Comparison of ENCODE assay signal across 25 cellular contexts in genomic region chr21:46114963-46115362, GRCh38. TPM values are rescaled to one million over a fixed set of nuclear protein-coding genes. Genes with fewer than 3 reads are reported as not detected.
DNase-seq lines count a peak whose midpoint lies in the region; ATAC-seq and TF ChIP-seq lines count a peak whose summit lies in the region.
"Had no signal": no experiment of that assay in that cellular context is flagged by ENCODE, and none has a peak within 500 bp of the region (broad histone marks: within the 10 kb centered on the region; RNA-seq: fewer than 3 reads in every experiment).

No MANE protein-coding gene starts in this region.

- H3K36me3 ChIP-seq in ascending aorta: peaks cover 83 to 87% of the 10 kb centered on the region in 2 donors
- H3K36me3 ChIP-seq in lower lobe of right lung: peaks cover 76% of the 10 kb centered on the region
- no peaks in the 10 kb centered on the region for H3K36me3 ChIP-seq in testis (ENCODE audit: low read depth, missing control alignments)

- POLR2A ChIA-PET in activated CD8-positive, alpha-beta T cell treated with anti-CD3 and anti-CD28 coated beads for 36 hours (lab: Charles Lee): no interaction called here

- H3K4me1 ChIP-seq in ascending aorta (peaks cover 3 to 9% of the 10 kb centered on the region in 2 donors), lower lobe of right lung (peaks cover 10% of the 10 kb centered on the region), testis (no peaks in the 10 kb centered on the region)
- H3K4me1 ChIP-seq: A549 had no signal

- ATAC-seq in activated T-cell treated with anti-CD3 and anti-CD28 coated beads, Interleukin-2, amount 50 U/mL, for 72 hours (replicated peaks in 1 of 2): no peak
- ATAC-seq in lower lobe of right lung: no peak
- ATAC-seq in GM19452 (IDR thresholded peaks at IDR 0.05; ENCODE audit: unreplicated experiment): no peak
- no peak for ATAC-seq in activated CD8-positive, alpha-beta T cell treated with anti-CD3 and anti-CD28 coated beads for 36 hours
- ATAC-seq: A549; activated T-helper 17 cell treated with anti-CD3 and anti-CD28 coated beads, Interleukin-2, amount 50 U/mL, for 72 hours had no signal

- 93 to 97% methylated on average over 4 of the region's 4 CpGs for WGBS in testis, 2 donors

- no peak for TF ChIP-seq POLR2A in testis (IDR thresholded peaks at IDR 0.05)

- CTCF ChIA-PET in activated CD8-positive, alpha-beta T cell treated with anti-CD3 and anti-CD28 coated beads for 36 hours (lab: Charles Lee): no interaction called here

- intact Hi-C loops in ascending aorta (cut with DNase I) (no loop called here), lower lobe of right lung (cut with DNase I) (no loop called here), testis (cut with DNase I; ENCODE audit: low total_unique reads) (no loop called here)
- intact Hi-C loops in activated CD8-positive, alpha-beta T cell treated with anti-CD3 and anti-CD28 coated beads for 36 hours (cut with micrococcal nuclease): no loop called here

- H3K9me3 ChIP-seq in ascending aorta: no peaks in the 10 kb centered on the region
- peaks cover 5% of the 10 kb centered on the region for H3K9me3 ChIP-seq in lower lobe of right lung
- H3K9me3 ChIP-seq in testis: no peaks in the 10 kb centered on the region
- H3K9me3 ChIP-seq: A549 had no signal

- H3K4me1 Mint-ChIP-seq in activated T-cell treated with anti-CD3 and anti-CD28 coated beads, Interleukin-2, amount 50 U/mL, for 24 hours (ENCODE audit: low read depth): no peaks in the 10 kb centered on the region
- no peaks in the 10 kb centered on the region for H3K4me1 Mint-ChIP-seq in activated T-cell treated with anti-CD3 and anti-CD28 coated beads, Interleukin-2, amount 50 U/mL, for 72 hours (ENCODE audit: low read depth)
- no peaks in the 10 kb centered on the region for H3K4me1 Mint-ChIP-seq in activated CD8-positive, alpha-beta T cell treated with anti-CD3 and anti-CD28 coated beads for 36 hours (ENCODE audit: low read depth)
- H3K4me1 Mint-ChIP-seq: activated T-helper 17 cell treated with anti-CD3 and anti-CD28 coated beads, Interleukin-2, amount 50 U/mL, for 72 hours; memory B cell; naive B cell had no signal

- no peak overlapping the region for H3K4me3 ChIP-seq in ascending aorta
- H3K4me3 ChIP-seq in lower lobe of right lung: no peak overlapping the region
- H3K4me3 ChIP-seq in testis: no peak overlapping the region
- H3K4me3 ChIP-seq: A549; BLaER1 treated with 17β-estradiol and CSF1 and Interleukin-3, amounts not matched to agents 10 nM and 100 nM; cardiac muscle cell; stomach had no signal

- H3K27me3 Mint-ChIP-seq in activated T-cell treated with anti-CD3 and anti-CD28 coated beads, Interleukin-2, amount 50 U/mL, for 24 hours: no peaks in the 10 kb centered on the region
- H3K27me3 Mint-ChIP-seq in activated T-cell treated with anti-CD3 and anti-CD28 coated beads, Interleukin-2, amount 50 U/mL, for 72 hours (ENCODE audit: low read depth): no peaks in the 10 kb centered on the region
- no peaks in the 10 kb centered on the region for H3K27me3 Mint-ChIP-seq in activated CD8-positive, alpha-beta T cell treated with anti-CD3 and anti-CD28 coated beads for 36 hours
- H3K27me3 Mint-ChIP-seq: activated T-helper 17 cell treated with anti-CD3 and anti-CD28 coated beads, Interleukin-2, amount 50 U/mL, for 72 hours; memory B cell; naive B cell had no signal

- H3K27ac Mint-ChIP-seq in activated T-cell treated with anti-CD3 and anti-CD28 coated beads, Interleukin-2, amount 50 U/mL, for 24 hours: no peak overlapping the region
- H3K27ac Mint-ChIP-seq in activated T-cell treated with anti-CD3 and anti-CD28 coated beads, Interleukin-2, amount 50 U/mL, for 72 hours: no peak overlapping the region
- no peak overlapping the region for H3K27ac Mint-ChIP-seq in activated CD8-positive, alpha-beta T cell treated with anti-CD3 and anti-CD28 coated beads for 36 hours
- H3K27ac Mint-ChIP-seq: activated T-helper 17 cell treated with anti-CD3 and anti-CD28 coated beads, Interleukin-2, amount 50 U/mL, for 72 hours; memory B cell; naive B cell had no signal

- H3K36me3 Mint-ChIP-seq in activated T-cell treated with anti-CD3 and anti-CD28 coated beads, Interleukin-2, amount 50 U/mL, for 24 hours (ENCODE audit: low read depth): peaks cover 7% of the 10 kb centered on the region
- no peaks in the 10 kb centered on the region for H3K36me3 Mint-ChIP-seq in activated T-cell treated with anti-CD3 and anti-CD28 coated beads, Interleukin-2, amount 50 U/mL, for 72 hours (ENCODE audit: insufficient read depth in 2 of 2)
- peaks cover 11% of the 10 kb centered on the region for H3K36me3 Mint-ChIP-seq in activated CD8-positive, alpha-beta T cell treated with anti-CD3 and anti-CD28 coated beads for 36 hours (ENCODE audit: low read depth)
- H3K36me3 Mint-ChIP-seq: memory B cell, naive B cell had no signal

- no peaks in the 10 kb centered on the region for H3K9me3 Mint-ChIP-seq in activated T-cell treated with anti-CD3 and anti-CD28 coated beads, Interleukin-2, amount 50 U/mL, for 24 hours
- no peaks in the 10 kb centered on the region for H3K9me3 Mint-ChIP-seq in activated T-cell treated with anti-CD3 and anti-CD28 coated beads, Interleukin-2, amount 50 U/mL, for 72 hours
- no peaks in the 10 kb centered on the region for H3K9me3 Mint-ChIP-seq in activated CD8-positive, alpha-beta T cell treated with anti-CD3 and anti-CD28 coated beads for 36 hours
- H3K9me3 Mint-ChIP-seq: activated T-helper 17 cell treated with anti-CD3 and anti-CD28 coated beads, Interleukin-2, amount 50 U/mL, for 72 hours; memory B cell; naive B cell had no signal

- DNase-seq in activated T-cell treated with anti-CD3 and anti-CD28 coated beads, Interleukin-2, amount 50 U/mL, for 24 hours: peak; percentile 14
- no peak for DNase-seq in activated T-cell treated with anti-CD3 and anti-CD28 coated beads, Interleukin-2, amount 50 U/mL, for 72 hours
- DNase-seq in ascending aorta (ENCODE audit: low spot score in 2 of 2) (peak; percentile 3 to 59), lower lobe of right lung (peak; percentile 41), testis (peak; percentile 12), HuH-7 (ENCODE audit: low spot score) (no peak)
- no peak for DNase-seq in activated CD8-positive, alpha-beta T cell treated with anti-CD3 and anti-CD28 coated beads for 36 hours
- DNase-seq: activated CD4-positive, alpha-beta T cell treated with anti-CD3 and anti-CD28 coated beads for 1 hour; amniotic stem cell; foreskin fibroblast; HCEC 1CT; hippocampal formation; naive B cell; NCI-H510A; RPMI8226; stimulated activated CD4-positive, alpha-beta T cell treated with anti-CD3 and anti-CD28 coated beads, Interleukin-4, amount 100 ng/mL, for 4 hours; stomach had no signal

- H3K4me3 Mint-ChIP-seq in activated T-cell treated with anti-CD3 and anti-CD28 coated beads, Interleukin-2, amount 50 U/mL, for 24 hours: no peak overlapping the region
- no peak overlapping the region for H3K4me3 Mint-ChIP-seq in activated T-cell treated with anti-CD3 and anti-CD28 coated beads, Interleukin-2, amount 50 U/mL, for 72 hours
- no peak overlapping the region for H3K4me3 Mint-ChIP-seq in activated CD8-positive, alpha-beta T cell treated with anti-CD3 and anti-CD28 coated beads for 36 hours
- H3K4me3 Mint-ChIP-seq: activated T-helper 17 cell treated with anti-CD3 and anti-CD28 coated beads, Interleukin-2, amount 50 U/mL, for 72 hours; memory B cell; naive B cell had no signal

- H3K27ac ChIP-seq in ascending aorta: no peak overlapping the region
- no peak overlapping the region for H3K27ac ChIP-seq in lower lobe of right lung
- no peak overlapping the region for H3K27ac ChIP-seq in testis
- H3K27ac ChIP-seq: A549; BLaER1 treated with 17β-estradiol and CSF1 and Interleukin-3, amounts not matched to agents 10 nM and 100 nM; cardiac muscle cell; epithelial cell of prostate had no signal

- TF ChIP-seq CTCF in ascending aorta (IDR thresholded peaks at IDR 0.05) (no peak), lower lobe of right lung (IDR thresholded peaks at IDR 0.05) (no peak), testis (IDR thresholded peaks at IDR 0.05) (no peak)
- TF ChIP-seq CTCF in activated CD8-positive, alpha-beta T cell treated with anti-CD3 and anti-CD28 coated beads for 36 hours (IDR thresholded peaks at IDR 0.05): no peak

- no peaks in the 10 kb centered on the region for H3K27me3 ChIP-seq in ascending aorta
- H3K27me3 ChIP-seq in lower lobe of right lung (ENCODE audit: low read depth): no peaks in the 10 kb centered on the region
- no peaks in the 10 kb centered on the region for H3K27me3 ChIP-seq in testis
- H3K27me3 ChIP-seq: BLaER1 treated with 17β-estradiol and CSF1 and Interleukin-3, amounts not matched to agents 10 nM and 100 nM; cardiac muscle cell; stomach had no signal

RNA-seq across cellular contexts. Expression of gene COL6A2, which starts 17.1 kb away (rescaled TPM):
- total RNA-seq in activated T-cell treated with anti-CD3 and anti-CD28 coated beads, Interleukin-2, amount 50 U/mL, for 72 hours: 10 to 100 TPM; 10.8 to 11.3 TPM
- total RNA-seq in ascending aorta: 1,704 TPM
- total RNA-seq in lower lobe of right lung: 227 TPM
- total RNA-seq in testis: 100 to 1,000 TPM; 192 to 236 TPM
- 362 TPM for polyA plus RNA-seq in testis (ENCODE audit: insufficient read depth, low read depth, low replicate concordance)
- 10 to 100 TPM; 25.0 to 25.3 TPM for total RNA-seq in activated CD8-positive, alpha-beta T cell treated with anti-CD3 and anti-CD28 coated beads for 36 hours

RNA-seq across cellular contexts. Expression of gene FTCD, which starts 40.4 kb away (rescaled TPM):
- under 1 TPM; 0.74 to 1.00 TPM for total RNA-seq in activated T-cell treated with anti-CD3 and anti-CD28 coated beads, Interleukin-2, amount 50 U/mL, for 72 hours
- total RNA-seq in ascending aorta: 0.85 TPM
- total RNA-seq in lower lobe of right lung: 1.5 TPM
- total RNA-seq in testis: 10 to 100 TPM; 50.5 to 63.5 TPM
- polyA plus RNA-seq in testis (ENCODE audit: insufficient read depth, low read depth, low replicate concordance): 49.2 TPM
- under 1 TPM; 0.52 to 0.85 TPM for total RNA-seq in activated CD8-positive, alpha-beta T cell treated with anti-CD3 and anti-CD28 coated beads for 36 hours
- total RNA-seq: LHCN-M2 had no signal
- polyA plus RNA-seq: A549 had no signal

Comparison
In these comparisons a context has a peak if more than half of its experiments do, and no peak if none do; other contexts are left out.
1. DNase-seq: peak in activated T-cell treated with anti-CD3 and anti-CD28 coated beads, Interleukin-2, amount 50 U/mL, for 24 hours (single experiment), ascending aorta (2 of 2), lower lobe of right lung (single experiment) and testis (single experiment); none in activated T-cell treated with anti-CD3 and anti-CD28 coated beads, Interleukin-2, amount 50 U/mL, for 72 hours (0 of 2), HuH-7 (single experiment) and activated CD8-positive, alpha-beta T cell treated with anti-CD3 and anti-CD28 coated beads for 36 hours (single experiment).
2. RNA of gene FTCD, which starts 40.4 kb away (total RNA-seq): 50.5 to 63.5 TPM in testis; 1.5 TPM in lower lobe of right lung (single experiment), 0.74 to 1.00 TPM in activated T-cell treated with anti-CD3 and anti-CD28 coated beads, Interleukin-2, amount 50 U/mL, for 72 hours, 0.85 TPM in ascending aorta (single experiment) and 0.52 to 0.85 TPM in activated CD8-positive, alpha-beta T cell treated with anti-CD3 and anti-CD28 coated beads for 36 hours; every median in the first group is over 10 times any median in the second.